In the genomic region with DNA sequence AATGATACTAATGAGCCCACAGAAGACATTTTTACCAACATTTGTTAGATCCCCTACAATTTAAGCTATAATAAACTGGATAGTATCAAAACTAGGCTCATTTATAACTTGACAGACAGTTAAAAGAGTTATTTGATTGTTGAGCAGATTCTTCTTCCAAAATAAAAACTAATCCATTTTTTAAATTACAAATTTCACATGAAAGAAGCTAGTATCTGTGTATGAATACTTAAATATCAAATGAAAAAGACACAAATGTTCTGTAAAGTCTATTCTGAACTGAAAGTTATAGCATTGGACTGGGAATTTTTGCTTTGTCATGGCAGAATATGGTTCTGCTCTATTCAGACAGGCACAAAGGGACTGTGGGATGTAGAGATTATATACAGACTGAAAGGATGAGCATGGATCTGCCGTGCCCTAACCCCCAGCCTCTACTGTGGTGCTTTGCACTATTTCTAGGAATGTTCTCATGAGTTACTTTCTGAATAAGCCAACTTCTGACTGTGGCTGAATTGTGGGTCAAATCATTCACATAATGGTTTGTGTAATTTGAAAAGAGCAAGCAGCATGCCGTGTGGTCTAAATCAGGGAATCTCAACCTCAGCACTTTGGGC, we compare ENCODE assay signal across 14 cellular contexts.
DNase-seq lines count a peak whose midpoint lies in the region; ATAC-seq and TF ChIP-seq lines count a peak whose summit lies in the region.
"Had no signal": no experiment of that assay in that cellular context is flagged by ENCODE, and none has a peak within 500 bp of the region (broad histone marks: within the 10 kb centered on the region; RNA-seq: fewer than 3 reads in every experiment).

No MANE protein-coding gene starts in this region.

- ATAC-seq in HG03442 (IDR thresholded peaks at IDR 0.05; ENCODE audit: unreplicated experiment) = no peak

- CTCF ChIA-PET in Calu3 (lab: Charles Lee) = interaction anchor here (0.6 to 1.1 kb wide), 2 partner anchors 8 to 854 kb away, joined by 4 read pairs; no protein-coding TSS in a partner anchor

- no peak overlapping the region for H3K9ac ChIP-seq in trophoblast cell (ENCODE audit: low read length)
- no peak overlapping the region for H3K9ac ChIP-seq in colonic mucosa (ENCODE audit: low read depth in 2 of 2, low read length in 2 of 2)
- H3K9ac ChIP-seq: BLaER1 had no signal

- DNase-seq in Calu3 (no peak), SJSA1 (ENCODE audit: low read depth in 1 of 2, low spot score in 2 of 2) (peak in 1 of 2 experiments; percentile 60), fibroblast of mammary gland (ENCODE audit: low read depth) (peak; percentile 24), trophoblast cell (no peak), transverse colon (no peak), colonic mucosa (no peak)
- DNase-seq in stimulated activated naive CD4-positive, alpha-beta T cell treated with Interleukin-2 at 50 U/mL for 16 hours (lab: John Stamatoyannopoulos, UW) = no peak
- DNase-seq: activated naive CD4-positive, alpha-beta T cell treated with anti-CD3 and anti-CD28 coated beads for 36 hours; H7; NCI-H526; SIG-M5 had no signal

- H3K79me2 ChIP-seq in trophoblast cell (ENCODE audit: control insufficient read depth, insufficient read depth, low read length, poor library complexity) = no peaks in the 10 kb centered on the region

- H3K27me3 ChIP-seq in SJSA1 (replicated peaks) (no peaks in the 10 kb centered on the region), trophoblast cell (ENCODE audit: insufficient read depth, low read length) (no peaks in the 10 kb centered on the region), transverse colon (no peaks in the 10 kb centered on the region), colonic mucosa (no peaks in the 10 kb centered on the region)
- H3K27me3 ChIP-seq: BLaER1, neutrophil had no signal

- BruUV-seq in Calu3 (replicated peaks; lab: Mats Ljungman, UMichigan) = no TSS peak

- peak overlapping the region; percentile 50 for H2BK12ac ChIP-seq in trophoblast cell (ENCODE audit: low read length)

- H2BK120ac ChIP-seq in trophoblast cell (ENCODE audit: insufficient read depth, low read length, poor library complexity) = peak overlapping the region; percentile 14

- H3K9me3 ChIP-seq in SJSA1 (replicated peaks) (no peaks in the 10 kb centered on the region), trophoblast cell (ENCODE audit: insufficient read depth, low read depth, low read length) (no peaks in the 10 kb centered on the region), transverse colon (no peaks in the 10 kb centered on the region), colonic mucosa (no peaks in the 10 kb centered on the region)
- H3K9me3 ChIP-seq: neutrophil had no signal

- H3K27ac ChIP-seq in SJSA1 (peak overlapping the region; percentile 97), trophoblast cell (ENCODE audit: low read depth, low read length) (no peak overlapping the region), transverse colon (no peak overlapping the region), colonic mucosa (no peak overlapping the region)
- H3K27ac ChIP-seq: BLaER1, neutrophil had no signal

- TF ChIP-seq CTCF in Calu3 (IDR thresholded peaks at IDR 0.05; ENCODE audit: unreplicated experiment) (no peak), fibroblast of mammary gland (conservative IDR thresholded peaks at IDR 0.05; ENCODE audit: control insufficient read depth, insufficient read depth, low read depth, low read length) (no peak), transverse colon (IDR thresholded peaks at IDR 0.05) (no peak), colonic mucosa (IDR thresholded peaks at IDR 0.05) (no peak)

- no peak for TF ChIP-seq EP300 in transverse colon (IDR thresholded peaks at IDR 0.05; ENCODE audit: low read depth)

- no peaks in the 10 kb centered on the region for H3K27me3 Mint-ChIP-seq in Calu3 (ENCODE audit: unreplicated experiment)

- H4K8ac ChIP-seq in trophoblast cell (ENCODE audit: low read depth, low read length) = no peak overlapping the region

- no peak overlapping the region for H3K4ac ChIP-seq in trophoblast cell (ENCODE audit: low read depth, low read length)

- H3K9me3 Mint-ChIP-seq in Calu3 (ENCODE audit: low read depth, unreplicated experiment) = no peaks in the 10 kb centered on the region
- H3K9me3 Mint-ChIP-seq: activated naive CD4-positive, alpha-beta T cell treated with anti-CD3 and anti-CD28 coated beads for 36 hours had no signal

- H3K36me3 ChIP-seq in SJSA1 = no peaks in the 10 kb centered on the region
- no peaks in the 10 kb centered on the region for H3K36me3 ChIP-seq in trophoblast cell (ENCODE audit: control insufficient read depth in 1 of 2, insufficient read depth in 2 of 2, low read length in 2 of 2)
- no peaks in the 10 kb centered on the region for H3K36me3 ChIP-seq in transverse colon
- no peaks in the 10 kb centered on the region for H3K36me3 ChIP-seq in colonic mucosa
- H3K36me3 ChIP-seq: BLaER1, neutrophil had no signal

- H3K4me3 ChIP-seq in SJSA1 (no peak overlapping the region), fibroblast of mammary gland (ENCODE audit: control insufficient read depth, low read depth, low read length) (no peak overlapping the region), trophoblast cell (ENCODE audit: low read depth, low read length) (no peak overlapping the region), transverse colon (no peak overlapping the region), colonic mucosa (no peak overlapping the region)
- H3K4me3 ChIP-seq: BLaER1 had no signal

- H3K79me1 ChIP-seq in trophoblast cell (ENCODE audit: low read length) = peaks cover 2% of the 10 kb centered on the region

- no CpG with 5 or more reads among the region's 2 CpGs for WGBS in trophoblast cell (ENCODE audit: extremely low coverage, insufficient coverage, insufficient read length)
- 59 to 67% methylated on average over 1 to 2 of the region's 2 CpGs for WGBS in transverse colon (ENCODE audit: low coverage in 1 of 2), 2 donors

- intact Hi-C loops in Calu3 (cut with micrococcal nuclease; ENCODE audit: unreplicated experiment) = loop anchor here (5.0 kb wide), 1 partner anchor 350 kb away; no protein-coding TSS in a partner anchor
- intact Hi-C loops in transverse colon (cut with DNase I; ENCODE audit: low total_unique reads) = no loop called here
- intact Hi-C loops in colonic mucosa (cut with DNase I) = no loop called here

- H3K4me2 ChIP-seq in trophoblast cell (ENCODE audit: low read length) = no peak overlapping the region
- H3K4me2 ChIP-seq: BLaER1 had no signal

- H2BK5ac ChIP-seq in trophoblast cell (ENCODE audit: low read depth, low read length, poor library complexity) = no peak overlapping the region

- peak overlapping the region; percentile 98 for H3K27ac Mint-ChIP-seq in Calu3 (ENCODE audit: unreplicated experiment)
- H3K27ac Mint-ChIP-seq: activated naive CD4-positive, alpha-beta T cell treated with anti-CD3 and anti-CD28 coated beads for 36 hours had no signal

- H3K4me1 Mint-ChIP-seq in Calu3 (ENCODE audit: low read depth, unreplicated experiment) = peaks cover 65% of the 10 kb centered on the region

- peak overlapping the region; percentile 42 for H3K4me3 Mint-ChIP-seq in Calu3 (ENCODE audit: low read depth, unreplicated experiment)
- H3K4me3 Mint-ChIP-seq: activated naive CD4-positive, alpha-beta T cell treated with anti-CD3 and anti-CD28 coated beads for 36 hours had no signal

- H4K12ac ChIP-seq in trophoblast cell (ENCODE audit: low read depth, low read length) = no peak overlapping the region

- H3K18ac ChIP-seq in trophoblast cell (ENCODE audit: low read length) = no peak overlapping the region

- H3K23ac ChIP-seq in trophoblast cell (ENCODE audit: low read length) = no peak overlapping the region

- H2AFZ ChIP-seq in trophoblast cell (ENCODE audit: insufficient read depth, low read length, poor library complexity) = no peak overlapping the region

- in situ Hi-C loops in transverse colon (cut with MboI; ENCODE audit: low pct_ligation_motif_present in 1 of 4, low pct_unique_long_range_greater_than_20kb in 1 of 4, low sequenced_read_pairs in 3 of 4) = no loop called here

- no peak for TF ChIP-seq POLR2A in transverse colon (IDR thresholded peaks at IDR 0.05)

- peak overlapping the region; percentile 4 for H4K91ac ChIP-seq in trophoblast cell (ENCODE audit: low read depth, low read length)

- H3K14ac ChIP-seq in trophoblast cell (ENCODE audit: low read length) = peak overlapping the region; percentile 11

- H3K36me3 Mint-ChIP-seq in Calu3 (ENCODE audit: insufficient read depth, unreplicated experiment) = no peaks in the 10 kb centered on the region

- peaks cover 35% of the 10 kb centered on the region for H3K4me1 ChIP-seq in SJSA1 (replicated peaks)
- H3K4me1 ChIP-seq in trophoblast cell (ENCODE audit: control insufficient read depth in 1 of 2, insufficient read depth in 2 of 2, low read length in 2 of 2) = peaks cover 0 to 5% of the 10 kb centered on the region in 2 experiments
- no peaks in the 10 kb centered on the region for H3K4me1 ChIP-seq in transverse colon
- no peaks in the 10 kb centered on the region for H3K4me1 ChIP-seq in colonic mucosa
- H3K4me1 ChIP-seq: BLaER1 had no signal

- peak overlapping the region; percentile 48 for H2AK5ac ChIP-seq in trophoblast cell (ENCODE audit: low read length)
